In the genomic region with DNA sequence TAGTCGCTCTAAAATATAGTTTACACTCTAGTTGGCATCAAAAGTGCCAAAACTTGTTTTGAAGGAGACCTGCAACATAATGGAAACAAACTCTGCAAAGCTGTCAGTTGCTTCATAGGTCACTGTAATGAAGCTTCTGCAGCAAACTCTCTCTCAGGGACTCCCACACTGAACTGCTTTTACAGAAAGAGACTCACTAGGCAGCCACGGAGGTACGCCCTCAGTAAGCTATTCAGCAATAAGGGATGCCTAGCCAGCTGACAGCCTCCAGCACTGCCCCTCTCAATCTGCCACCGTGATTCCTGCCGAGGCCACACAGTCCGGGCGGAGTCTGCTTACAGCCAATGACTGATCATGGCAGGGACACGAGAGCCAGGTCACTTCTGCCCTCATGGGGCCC, we compare ENCODE assay signal across 12 cellular contexts. TPM values are rescaled to one million over a fixed set of nuclear protein-coding genes. Genes with fewer than 3 reads are reported as not detected.
A peak's percentile ranks its signal among the peaks of the same experiment; 100 is the strongest.
DNase-seq lines count a peak whose midpoint lies in the region; ATAC-seq, FAIRE-seq and TF ChIP-seq lines count a peak whose summit lies in the region.
"Had no signal": no experiment of that assay in that cellular context is flagged by ENCODE, and none has a peak within 500 bp of the region (broad histone marks: within the 10 kb centered on the region; RNA-seq: fewer than 3 reads in every experiment).

No MANE protein-coding gene starts in this region.

- H3K4me2 ChIP-seq in mammary epithelial cell (ENCODE audit: insufficient read depth, low read depth, low read length) (no peak overlapping the region), K562 (ENCODE audit: insufficient read depth, low read length) (no peak overlapping the region), mesendoderm (ENCODE audit: low read length) (no peak overlapping the region)

- TF ChIP-seq RAD21 in K562 (CRISPR knock-in tag; conservative IDR thresholded peaks at IDR 0.05 in 1 of 2, IDR thresholded peaks at IDR 0.05 in 1 of 2) = no peak

- no peak overlapping the region for H3K27ac Mint-ChIP-seq in activated CD4-positive, alpha-beta T cell treated with anti-CD3 and anti-CD28 coated beads for 36 hours

- no peaks in the 10 kb centered on the region for H3K79me1 ChIP-seq in mesendoderm (ENCODE audit: low read length)

- intact Hi-C loops in breast epithelium (cut with DNase I; ENCODE audit: low total_unique reads) = no loop called here
- intact Hi-C loops in mammary epithelial cell (cut with micrococcal nuclease) = no loop called here
- intact Hi-C loops in K562 (cut with micrococcal nuclease) = no loop called here
- intact Hi-C loops in activated CD4-positive, alpha-beta T cell treated with anti-CD3 and anti-CD28 coated beads for 36 hours (cut with DNase I, micrococcal nuclease) = no loop called here

- no TSS peak for BruUV-seq in mammary epithelial cell (replicated peaks; lab: Mats Ljungman, UMichigan)
- BruUV-seq in K562 (replicated peaks; lab: Mats Ljungman, UMichigan) = no TSS peak

- H4K5ac ChIP-seq in mesendoderm (ENCODE audit: low read length) = no peak overlapping the region

- no peaks in the 10 kb centered on the region for H3K36me3 ChIP-seq in breast epithelium
- H3K36me3 ChIP-seq in mammary epithelial cell (ENCODE audit: insufficient read depth, low read length) = no peaks in the 10 kb centered on the region
- no peaks in the 10 kb centered on the region for H3K36me3 ChIP-seq in K562 (ENCODE audit: control insufficient read depth, insufficient read depth, low read length)
- H3K36me3 ChIP-seq in mesendoderm (ENCODE audit: control insufficient read depth, insufficient read depth, low read length) = no peaks in the 10 kb centered on the region

- no peaks in the 10 kb centered on the region for H3K4me1 Mint-ChIP-seq in activated CD4-positive, alpha-beta T cell treated with anti-CD3 and anti-CD28 coated beads for 36 hours

- H3K9ac ChIP-seq in mammary epithelial cell (ENCODE audit: insufficient read depth, low read length) (no peak overlapping the region), K562 (ENCODE audit: insufficient read depth in 1 of 2, low read depth in 2 of 2, low read length in 2 of 2) (no peak overlapping the region), mesendoderm (ENCODE audit: low read length) (no peak overlapping the region)

- FAIRE-seq in K562 (lab: Jason Lieb, UNC) = no peak

- H4K20me1 ChIP-seq in mammary epithelial cell (ENCODE audit: insufficient read depth, low read length) (no peaks in the 10 kb centered on the region), K562 (replicated peaks; ENCODE audit: control insufficient read depth, insufficient read depth, low read length) (no peaks in the 10 kb centered on the region)

- no peak overlapping the region for H2AK5ac ChIP-seq in mesendoderm (ENCODE audit: low read length)

- H4K8ac ChIP-seq in mesendoderm (ENCODE audit: low read depth, low read length) = no peak overlapping the region

- in situ Hi-C loops in mammary epithelial cell (cut with MboI; ENCODE audit: low sequenced_read_pairs in 2 of 2) (no loop called here), K562 (cut with MboI) (no loop called here)

- dilution Hi-C loops in mammary epithelial cell (cut with HindIII; ENCODE audit: low sequenced_read_pairs) = loop anchor here (5.0 kb wide), 1 partner anchor 58 kb away; no protein-coding TSS in a partner anchor

- H2AFZ ChIP-seq in mammary epithelial cell (ENCODE audit: low read depth, low read length) (no peak overlapping the region), K562 (ENCODE audit: low read depth, low read length) (no peak overlapping the region)

- no peak for TF ChIP-seq CTCF in breast epithelium (IDR thresholded peaks at IDR 0.05)
- no peak for TF ChIP-seq CTCF in mammary epithelial cell (conservative IDR thresholded peaks at IDR 0.05 in 1 of 2, IDR thresholded peaks at IDR 0.05 in 1 of 2; ENCODE audit: extremely low read depth in 1 of 2, insufficient read depth in 1 of 2, low read depth in 1 of 2, low read length in 2 of 2)
- TF ChIP-seq CTCF in K562 (IDR thresholded peaks at IDR 0.05 in 2 of 3, conservative IDR thresholded peaks at IDR 0.05 in 1 of 3; ENCODE audit: insufficient read depth in 2 of 3, low read depth in 1 of 3, low read length in 3 of 3) = no peak

- DNase-seq in breast epithelium (ENCODE audit: low spot score in 2 of 2) (peak; percentile 39 to 60), mammary epithelial cell (no peak), K562 (ENCODE audit: extremely low read depth in 1 of 4, low spot score in 3 of 4) (no peak), islet precursor cell (peak; percentile 61), mesendoderm (no peak), NCI-H1436 treated with DMSO at 0.1 percent for 48 hours (lab: John Stamatoyannopoulos, UW) (no peak)
- no peak for DNase-seq in activated CD4-positive, alpha-beta T cell treated with anti-CD3 and anti-CD28 coated beads for 36 hours
- DNase-seq: activated gamma-delta T cell treated with Interleukin-2 at 50 U/mL for 16 hours, foreskin melanocyte, GF-D8 had no signal

- TF ChIP-seq POLR2A in breast epithelium (IDR thresholded peaks at IDR 0.05) (no peak), K562 (conservative IDR thresholded peaks at IDR 0.05) (no peak)

- H3K23ac ChIP-seq in mesendoderm (ENCODE audit: low read length) = no peak overlapping the region

- peaks cover 9% of the 10 kb centered on the region for H3K9me3 Mint-ChIP-seq in activated CD4-positive, alpha-beta T cell treated with anti-CD3 and anti-CD28 coated beads for 36 hours (ENCODE audit: low read depth)

- POLR2A ChIA-PET in K562 (lab: Yijun Ruan, JAX) = interaction anchor here (0.7 to 1.0 kb wide), 2 partner anchors 11 to 122 kb away, joined by 3 to 4 read pairs; no protein-coding TSS in a partner anchor
- POLR2A ChIA-PET in activated CD4-positive, alpha-beta T cell treated with anti-CD3 and anti-CD28 coated beads for 36 hours (lab: Charles Lee) = no interaction called here

- H3K4me3 ChIP-seq in breast epithelium = peak overlapping the region in 1 of 3 donors; percentile 7
- H3K4me3 ChIP-seq in mammary epithelial cell (replicated peaks in 1 of 3; ENCODE audit: insufficient read depth in 1 of 3, low read depth in 2 of 3, low read length in 3 of 3) = no peak overlapping the region
- H3K4me3 ChIP-seq in K562 = no peak overlapping the region
- H3K4me3 ChIP-seq in mesendoderm (ENCODE audit: low read length) = no peak overlapping the region

- no peak overlapping the region for H3K4me3 Mint-ChIP-seq in activated CD4-positive, alpha-beta T cell treated with anti-CD3 and anti-CD28 coated beads for 36 hours
- H3K4me3 Mint-ChIP-seq: mesothelial cell of epicardium had no signal

- no peak overlapping the region for H2BK15ac ChIP-seq in mesendoderm (replicated peaks; ENCODE audit: low read depth)

- peaks cover 4% of the 10 kb centered on the region for H3K27me3 Mint-ChIP-seq in activated CD4-positive, alpha-beta T cell treated with anti-CD3 and anti-CD28 coated beads for 36 hours

- no peaks in the 10 kb centered on the region for H3K36me3 Mint-ChIP-seq in activated CD4-positive, alpha-beta T cell treated with anti-CD3 and anti-CD28 coated beads for 36 hours (ENCODE audit: low read depth)

- no peak overlapping the region for H2BK120ac ChIP-seq in mesendoderm (ENCODE audit: low read depth, low read length)

- H3K4me1 ChIP-seq in breast epithelium (no peaks in the 10 kb centered on the region), mammary epithelial cell (ENCODE audit: insufficient read depth, low read length) (no peaks in the 10 kb centered on the region), K562 (replicated peaks in 1 of 2; ENCODE audit: control insufficient read depth in 2 of 2, insufficient read depth in 2 of 2, low read length in 2 of 2) (no peaks in the 10 kb centered on the region), mesendoderm (ENCODE audit: control insufficient read depth, low read depth, low read length) (no peaks in the 10 kb centered on the region)

- ATAC-seq in K562 = peak; percentile 43; the same call in 2 of the 3 replicates
- no peak for ATAC-seq in activated CD4-positive, alpha-beta T cell treated with anti-CD3 and anti-CD28 coated beads for 36 hours
- ATAC-seq in HG02759 (IDR thresholded peaks at IDR 0.05; ENCODE audit: unreplicated experiment) = no peak

- peaks cover 10 to 21% of the 10 kb centered on the region in 2 donors for H3K9me3 ChIP-seq in breast epithelium
- H3K9me3 ChIP-seq in mammary epithelial cell (replicated peaks; ENCODE audit: insufficient read depth, low read length) = peaks cover 3% of the 10 kb centered on the region
- no peaks in the 10 kb centered on the region for H3K9me3 ChIP-seq in K562 (replicated peaks; ENCODE audit: control insufficient read depth, insufficient read depth, low read depth, low read length)

- H3K27me3 ChIP-seq in breast epithelium (no peaks in the 10 kb centered on the region), mammary epithelial cell (ENCODE audit: insufficient read depth, low read length) (no peaks in the 10 kb centered on the region), K562 (ENCODE audit: control insufficient read depth in 2 of 2, insufficient read depth in 2 of 2, low read length in 2 of 2) (peaks cover 17 to 26% of the 10 kb centered on the region in 2 experiments; a peak in 4 of 5 replicates), mesendoderm (ENCODE audit: insufficient read depth, low read length, poor library complexity) (no peaks in the 10 kb centered on the region)

- no peak overlapping the region for H3K18ac ChIP-seq in mesendoderm (ENCODE audit: low read length)

- H3K27ac ChIP-seq in breast epithelium = peak overlapping the region; percentile 48 to 68
- H3K27ac ChIP-seq in mammary epithelial cell (ENCODE audit: insufficient read depth, low read depth, low read length) = no peak overlapping the region
- H3K27ac ChIP-seq in K562 (ENCODE audit: extremely low read depth, low read depth, low read length) = no peak overlapping the region
- no peak overlapping the region for H3K27ac ChIP-seq in mesendoderm (ENCODE audit: low read depth, low read length)

- no peaks in the 10 kb centered on the region for H3K9me1 ChIP-seq in K562 (ENCODE audit: control insufficient read depth, insufficient read depth, low read length)

- CTCF ChIA-PET in mammary epithelial cell (lab: Charles Lee; ENCODE audit: low non-redundant PET) (no interaction called here), K562 (lab: Yijun Ruan, JAX; ENCODE audit: low intra/inter-chr PET ratio) (interaction anchor here (0.6 kb wide), 2 partner anchors 12 to 31 kb away, joined by 3 read pairs; no protein-coding TSS in a partner anchor)
- CTCF ChIA-PET in activated CD4-positive, alpha-beta T cell treated with anti-CD3 and anti-CD28 coated beads for 36 hours (lab: Charles Lee) = no interaction called here

- no peak overlapping the region for H3K4ac ChIP-seq in mesendoderm (ENCODE audit: low read depth, low read length)

- H3K79me2 ChIP-seq in mammary epithelial cell (ENCODE audit: insufficient read depth, low read length) (no peaks in the 10 kb centered on the region), K562 (ENCODE audit: control insufficient read depth, insufficient read depth, low read length) (no peaks in the 10 kb centered on the region), mesendoderm (ENCODE audit: control insufficient read depth, insufficient read depth, low read length) (no peaks in the 10 kb centered on the region)

- no peak for TF ChIP-seq EP300 in K562 (IDR thresholded peaks at IDR 0.05; ENCODE audit: low read length)

- H3K56ac ChIP-seq in mesendoderm (ENCODE audit: low read length) = no peak overlapping the region

- no peak overlapping the region for H2BK5ac ChIP-seq in mesendoderm (ENCODE audit: low read length)

- 22% methylated on average over 8 of the region's 8 CpGs for WGBS in mammary epithelial cell (ENCODE audit: low coverage, missing lambda C conversion rate)
- under 1% methylated on average over 8 of the region's 8 CpGs for WGBS in K562 (ENCODE audit: insufficient coverage, low coverage, missing lambda C conversion rate)
- WGBS in mesendoderm (ENCODE audit: extremely low coverage, insufficient coverage, low lambda C conversion rate) = no CpG with 5 or more reads among the region's 8 CpGs

RNA-seq across cellular contexts. Expression of gene COLEC12, which starts 51.1 kb away (rescaled TPM):
- total RNA-seq in breast epithelium = 10 to 100 TPM; 11.7 to 57.3 (median 14.7) TPM
- total RNA-seq in mammary epithelial cell = under 1 TPM in 1 of 2 donors, not detected in 1; 0.50 TPM
- polyA plus RNA-seq in mammary epithelial cell = not detected
- not detected for polyA minus RNA-seq in mammary epithelial cell
- not detected in 2 replicates for total RNA-seq in K562 (2011; cell fraction: chromatin; rRNA removed; ENCODE audit: low replicate concordance)
- total RNA-seq in K562 (2011; cell fraction: nucleolus; rRNA removed) = not detected in 2 replicates
- not detected in 2 replicates for total RNA-seq in K562 (2011; cell fraction: nucleoplasm; rRNA removed)
- 0.04 TPM in 1 of 2 replicates, not detected in the other for total RNA-seq in K562 (2014; rRNA removed)
- total RNA-seq in K562 (2014; rRNA removed; fragmentation: Illumina TruSeq; extraction: Trizol) = not detected in 2 replicates
- not detected in 2 replicates for total RNA-seq in K562 (2015; rRNA removed; fragmentation: Illumina TruSeq; extraction: Trizol)
- 0.04 TPM in 2 replicates for total RNA-seq in K562 (2021)
- not detected in 2 replicates for polyA plus RNA-seq in K562 (2011; rRNA removed)
- polyA plus RNA-seq in K562 (2011; cell fraction: cytosol; rRNA removed) = not detected in 2 replicates
- polyA plus RNA-seq in K562 (2011; cell fraction: nucleus; rRNA removed) = not detected in 2 replicates
- polyA plus RNA-seq in K562 (2012) = 0.04 TPM in 1 of 2 replicates, not detected in the other
- not detected in 2 replicates for polyA plus RNA-seq in K562 (2014; fragmentation: Illumina TruSeq; extraction: Trizol)
- polyA plus RNA-seq in K562 (2014; fragmentation: Nextera tagmentation; extraction: Ambion mirVana) = not detected
- not detected in 2 replicates for polyA plus RNA-seq in K562 (2014; rRNA removed)
- polyA minus RNA-seq in K562 (2011; rRNA and poly(A)+ RNA removed) = not detected in 2 replicates
- not detected in 2 replicates for polyA minus RNA-seq in K562 (2011; cell fraction: cytosol; rRNA and poly(A)+ RNA removed)
- polyA minus RNA-seq in K562 (2011; cell fraction: nucleus; rRNA and poly(A)+ RNA removed) = not detected in 2 replicates
- not detected for total RNA-seq in activated CD4-positive, alpha-beta T cell treated with anti-CD3 and anti-CD28 coated beads for 36 hours
- polyA plus RNA-seq in mesendoderm (2013, experiment 1 of 2) = 7.5 TPM
- polyA plus RNA-seq in mesendoderm (2013, experiment 2 of 2) = 7.4 TPM

Comparison
In these comparisons a context has a peak if more than half of its experiments do, and no peak if none do; other contexts are left out.
1. DNase-seq: peak in breast epithelium (2 of 2) and islet precursor cell (single experiment); none in mammary epithelial cell (single experiment), K562 (0 of 4), activated CD4-positive, alpha-beta T cell treated with anti-CD3 and anti-CD28 coated beads for 36 hours (single experiment), mesendoderm (single experiment) and NCI-H1436 treated with DMSO at 0.1 percent for 48 hours (single experiment).
2. H3K27ac ChIP-seq: peak in breast epithelium (2 of 2); none in mammary epithelial cell (single experiment), K562 (single experiment) and mesendoderm (single experiment).
3. RNA of gene COLEC12, which starts 51.1 kb away (total RNA-seq): 11.7 to 57.3 TPM in breast epithelium; 0.50 TPM in mammary epithelial cell, 0.04 TPM in K562 and not detected in activated CD4-positive, alpha-beta T cell treated with anti-CD3 and anti-CD28 coated beads for 36 hours; every median in the first group is over 4 times any median in the second.